8 cellular contexts compared by ENCODE assay signal in genomic region chr1:155127672-155128468, GRCh38. TPM values are rescaled to one million over a fixed set of nuclear protein-coding genes. Genes with fewer than 3 reads are reported as not detected.
A peak's percentile ranks its signal among the peaks of the same experiment; 100 is the strongest.
DNase-seq lines count a peak whose midpoint lies in the region; ATAC-seq and TF ChIP-seq lines count a peak whose summit lies in the region.

TSS of gene EFNA1 (plus strand) at chr1:155127876. CDS start at chr1:155127978, 102 bp downstream.

- peak; percentile 89 for DNase-seq in D341Med (ENCODE audit: low spot score)
- peak; percentile 39 for DNase-seq in NCI-H1105 (lab: John Stamatoyannopoulos, UW)
- peak; percentile 77 for DNase-seq in activated CD8-positive, alpha-beta memory T cell treated with anti-CD3 and anti-CD28 coated beads, Interleukin-2, amount 50 U/mL, for 48 hours
- peak; percentile 73 for DNase-seq in epithelial cell of esophagus (ENCODE audit: low read depth)
- DNase-seq in mesenteric fat pad (ENCODE audit: low spot score), result no peak
- DNase-seq in stimulated activated naive CD4-positive, alpha-beta T cell (lab: John Stamatoyannopoulos, UW), result peak in 5 of 6 experiments; percentile 33 to 53 (median 44)

- peak within 1 kb of the TSS; percentile 96 for H3K4me3 ChIP-seq in epithelial cell of esophagus (ENCODE audit: low read length)

- no peak for TF ChIP-seq CTCF in epithelial cell of esophagus (IDR thresholded peaks at IDR 0.05; ENCODE audit: insufficient read depth, low read depth, low read length, missing control alignments)

- no peak for ATAC-seq in GM19395 (IDR thresholded peaks at IDR 0.05; ENCODE audit: unreplicated experiment)
- ATAC-seq in HG03342 (IDR thresholded peaks at IDR 0.05; ENCODE audit: unreplicated experiment), result no peak

RNA-seq across cellular contexts. Expression of gene EFNA1, which starts in this region (rescaled TPM):
- 17.8 TPM for total RNA-seq in mesenteric fat pad
